In genomic region chr5:69295088-69295754, GRCh38 we compare ENCODE assay signal across 14 cellular contexts. TPM values are rescaled to one million over a fixed set of nuclear protein-coding genes. Genes with fewer than 3 reads are reported as not detected.
DNase-seq lines count a peak whose midpoint lies in the region; ATAC-seq, FAIRE-seq and TF ChIP-seq lines count a peak whose summit lies in the region.
"Had no signal": no experiment of that assay in that cellular context is flagged by ENCODE, and none has a peak within 500 bp of the region (broad histone marks: within the 10 kb centered on the region; RNA-seq: fewer than 3 reads in every experiment).

No MANE protein-coding gene starts in this region.

- BruUV-seq in K562 (replicated peaks; lab: Mats Ljungman, UMichigan), result no TSS peak

- H3K27ac ChIP-seq in K562 (ENCODE audit: extremely low read depth, low read depth, low read length), result no peak overlapping the region
- H3K27ac ChIP-seq: dorsolateral prefrontal cortex, sigmoid colon, upper lobe of left lung had no signal

- H3K9ac ChIP-seq in K562 (ENCODE audit: insufficient read depth in 1 of 2, low read depth in 2 of 2, low read length in 2 of 2), result no peak overlapping the region

- peak; percentile 34 for DNase-seq in AG04449 (ENCODE audit: low read depth, low spot score)
- DNase-seq in HCEC 1CT, result peak; percentile 32
- peak in 1 of 4 experiments; percentile 12 for DNase-seq in K562 (ENCODE audit: extremely low read depth in 1 of 4, low spot score in 3 of 4)
- peak; percentile 27 for DNase-seq in hepatic stellate cell (ENCODE audit: low spot score)
- DNase-seq in NCI-H187 (lab: John Stamatoyannopoulos, UW), result no peak
- DNase-seq in SHP77 treated with DMSO at 0.1 percent for 48 hours (lab: John Stamatoyannopoulos, UW), result no peak
- no peak for DNase-seq in stimulated activated naive B cell treated with anti-CD40 and anti-IgM and Interleukin-4, amounts not matched to agents 10 μg/mL and 1 μg/mL and 100 μg/mL, for 72 hours
- DNase-seq in stimulated activated CD8-positive, alpha-beta memory T cell treated with anti-CD3 and anti-CD28 coated beads, Interleukin-4, amount 100 ng/mL, for 48 hours, result no peak
- DNase-seq: activated effector memory CD4-positive, alpha-beta T cell treated with anti-CD3 and anti-CD28 coated beads, Interleukin-2, amount 50 U/mL, for 16 hours; dorsolateral prefrontal cortex; hippocampal formation; OCI-M1; sigmoid colon; upper lobe of left lung had no signal

- CTCF ChIA-PET in AG04449 (lab: Yijun Ruan, JAX), result interaction anchor here (1.1 kb wide), 1 partner anchor 40 kb away, joined by 3 read pairs; no protein-coding TSS in a partner anchor
- CTCF ChIA-PET in K562 (lab: Yijun Ruan, JAX; ENCODE audit: low intra/inter-chr PET ratio), result no interaction called here

- 25% methylated on average over 10 of the region's 10 CpGs for WGBS in K562 (ENCODE audit: insufficient coverage, low coverage, missing lambda C conversion rate)

- no peaks in the 10 kb centered on the region for H3K27me3 ChIP-seq in K562 (ENCODE audit: control insufficient read depth in 2 of 2, insufficient read depth in 2 of 2, low read length in 2 of 2)
- H3K27me3 ChIP-seq: dorsolateral prefrontal cortex, sigmoid colon, upper lobe of left lung had no signal

- TF ChIP-seq RAD21 in K562 (CRISPR knock-in tag; conservative IDR thresholded peaks at IDR 0.05 in 1 of 2, IDR thresholded peaks at IDR 0.05 in 1 of 2), result no peak

- intact Hi-C loops in K562 (cut with micrococcal nuclease), result no loop called here

- H3K9me3 ChIP-seq in K562 (replicated peaks; ENCODE audit: control insufficient read depth, insufficient read depth, low read depth, low read length), result no peaks in the 10 kb centered on the region
- H3K9me3 ChIP-seq: sigmoid colon, upper lobe of left lung had no signal

- H3K27ac Mint-ChIP-seq in stimulated activated naive B cell treated with anti-CD40 and anti-IgM and Interleukin-4, amounts not matched to agents 10 μg/mL and 1 μg/mL and 100 μg/mL, for 72 hours, result no peak overlapping the region

- no peaks in the 10 kb centered on the region for H4K20me1 ChIP-seq in K562 (replicated peaks; ENCODE audit: control insufficient read depth, insufficient read depth, low read length)

- peak; percentile 62 for FAIRE-seq in K562 (lab: Jason Lieb, UNC)

- no peak overlapping the region for H3K4me3 Mint-ChIP-seq in stimulated activated naive B cell treated with anti-CD40 and anti-IgM and Interleukin-4, amounts not matched to agents 10 μg/mL and 1 μg/mL and 100 μg/mL, for 72 hours

- no peaks in the 10 kb centered on the region for H3K79me2 ChIP-seq in K562 (ENCODE audit: control insufficient read depth, insufficient read depth, low read length)

- peaks cover 17 to 34% of the 10 kb centered on the region in 2 donors for H3K36me3 Mint-ChIP-seq in stimulated activated naive B cell treated with anti-CD40 and anti-IgM and Interleukin-4, amounts not matched to agents 10 μg/mL and 1 μg/mL and 100 μg/mL, for 72 hours

- H3K9me1 ChIP-seq in K562 (ENCODE audit: control insufficient read depth, insufficient read depth, low read length), result no peaks in the 10 kb centered on the region

- peak overlapping the region; percentile 68 for H2AFZ ChIP-seq in K562 (ENCODE audit: low read depth, low read length)

- H3K36me3 ChIP-seq in K562 (ENCODE audit: control insufficient read depth, insufficient read depth, low read length), result peaks cover 6% of the 10 kb centered on the region; the same call in 2 of the 3 replicates

- ATAC-seq in K562, result peak; percentile 61
- ATAC-seq in stimulated activated naive B cell treated with anti-CD40 and anti-IgM and Interleukin-4, amounts not matched to agents 10 μg/mL and 1 μg/mL and 100 μg/mL, for 72 hours (replicated peaks), result no peak

- H3K4me2 ChIP-seq in K562 (ENCODE audit: insufficient read depth, low read length), result peak overlapping the region; percentile 36; the same call in 1 of the 2 replicates

- POLR2A ChIA-PET in AG04449 (lab: Yijun Ruan, JAX) (no interaction called here), K562 (lab: Yijun Ruan, JAX) (interaction anchor here (1.4 kb wide), 1 partner anchor 10 kb away, joined by 10 read pairs; no protein-coding TSS in a partner anchor)

- H3K9me3 Mint-ChIP-seq in stimulated activated naive B cell treated with anti-CD40 and anti-IgM and Interleukin-4, amounts not matched to agents 10 μg/mL and 1 μg/mL and 100 μg/mL, for 72 hours, result peaks cover 0 to 2% of the 10 kb centered on the region in 2 donors

- no peaks in the 10 kb centered on the region for H3K27me3 Mint-ChIP-seq in stimulated activated naive B cell treated with anti-CD40 and anti-IgM and Interleukin-4, amounts not matched to agents 10 μg/mL and 1 μg/mL and 100 μg/mL, for 72 hours

- no peak for TF ChIP-seq EP300 in K562 (IDR thresholded peaks at IDR 0.05; ENCODE audit: low read length)

- in situ Hi-C loops in K562 (cut with MboI), result no loop called here

- no peak for TF ChIP-seq POLR2A in K562 (conservative IDR thresholded peaks at IDR 0.05)

- TF ChIP-seq CTCF in AG04449 (IDR thresholded peaks at IDR 0.05; ENCODE audit: insufficient read depth, low read length, missing control alignments) (no peak), K562 (IDR thresholded peaks at IDR 0.05 in 2 of 3, conservative IDR thresholded peaks at IDR 0.05 in 1 of 3; ENCODE audit: insufficient read depth in 2 of 3, low read depth in 1 of 3, low read length in 3 of 3) (no peak)

- H3K4me3 ChIP-seq in AG04449 (ENCODE audit: low read depth, low read length), result no peak overlapping the region
- H3K4me3 ChIP-seq in K562, result no peak overlapping the region
- H3K4me3 ChIP-seq: dorsolateral prefrontal cortex, sigmoid colon, upper lobe of left lung had no signal

- no peaks in the 10 kb centered on the region for H3K4me1 Mint-ChIP-seq in stimulated activated naive B cell treated with anti-CD40 and anti-IgM and Interleukin-4, amounts not matched to agents 10 μg/mL and 1 μg/mL and 100 μg/mL, for 72 hours

- H3K4me1 ChIP-seq in K562 (replicated peaks in 1 of 2; ENCODE audit: control insufficient read depth in 2 of 2, insufficient read depth in 2 of 2, low read length in 2 of 2), result peaks cover 5 to 7% of the 10 kb centered on the region in 2 experiments; a peak in 2 of 5 replicates
- H3K4me1 ChIP-seq: sigmoid colon, upper lobe of left lung had no signal

TF ChIP-seq in K562, 482 proteins besides CTCF, POLR2A, EP300 and RAD21 (continues in another document):
- no peak for TF ChIP-seq CEBPB (tag; IDR thresholded peaks at IDR 0.05)
- no peak for TF ChIP-seq HNRNPH1 (optimal IDR thresholded peaks at IDR 0.05; ENCODE audit: low read depth, low read length)
- TF ChIP-seq BCOR (IDR thresholded peaks at IDR 0.05), result no peak
- TF ChIP-seq HMBOX1 (IDR thresholded peaks at IDR 0.05), result peak; percentile 33; the same call in 1 of the 2 replicates
- TF ChIP-seq PPARD (CRISPR knock-in tag; IDR thresholded peaks at IDR 0.05), result no peak
- TF ChIP-seq PHB (CRISPR knock-in tag; IDR thresholded peaks at IDR 0.05), result no peak
- TF ChIP-seq ZNF184 (CRISPR knock-in tag; IDR thresholded peaks at IDR 0.05), result no peak
- no peak for TF ChIP-seq TEAD1 (CRISPR knock-in tag; IDR thresholded peaks at IDR 0.05)
- no peak for TF ChIP-seq ZHX1 (conservative IDR thresholded peaks at IDR 0.05; ENCODE audit: low read length)
- TF ChIP-seq SMARCA4 (IDR thresholded peaks at IDR 0.05), result 0 out of 2 replicates have a peak, but pooled peaks have one; percentile 10

RNA-seq across cellular contexts. Expression of gene CCDC125, which starts 37.4 kb away (rescaled TPM):
- total RNA-seq in K562 (2011; cell fraction: chromatin; rRNA removed; ENCODE audit: low replicate concordance), result 15.2 and 32.9 TPM in 2 replicates
- total RNA-seq in K562 (2011; cell fraction: nucleolus; rRNA removed), result 7.9 and 8.3 TPM in 2 replicates
- total RNA-seq in K562 (2011; cell fraction: nucleoplasm; rRNA removed), result 13.6 and 23.6 TPM in 2 replicates
- total RNA-seq in K562 (2014; rRNA removed) (3.1 and 4.7 TPM in 2 replicates), K562 (2014; rRNA removed; fragmentation: Illumina TruSeq; extraction: Trizol) (11.8 and 13.8 TPM in 2 replicates), K562 (2015; rRNA removed; fragmentation: Illumina TruSeq; extraction: Trizol) (8.6 and 9.8 TPM in 2 replicates), K562 (2021) (7.0 and 7.8 TPM in 2 replicates)
- polyA plus RNA-seq in K562 (2011; rRNA removed) (7.0 and 9.2 TPM in 2 replicates), K562 (2014; fragmentation: Illumina TruSeq; extraction: Trizol) (7.8 and 9.3 TPM in 2 replicates), K562 (2014; fragmentation: Nextera tagmentation; extraction: Ambion mirVana) (1 to 10 TPM; 6.6 to 6.9 TPM), K562 (2014; rRNA removed) (5.9 and 6.3 TPM in 2 replicates)
- polyA plus RNA-seq in K562 (2011; cell fraction: cytosol; rRNA removed), result 1.6 and 2.6 TPM in 2 replicates
- polyA plus RNA-seq in K562 (2011; cell fraction: nucleus; rRNA removed), result 4.3 and 6.1 TPM in 2 replicates
- polyA plus RNA-seq in K562 (2012), result 6.6 and 8.3 TPM in 2 replicates
- 13.6 and 16.0 TPM in 2 replicates for polyA minus RNA-seq in K562 (2011; rRNA and poly(A)+ RNA removed)
- 4.2 and 6.6 TPM in 2 replicates for polyA minus RNA-seq in K562 (2011; cell fraction: cytosol; rRNA and poly(A)+ RNA removed)
- polyA minus RNA-seq in K562 (2011; cell fraction: nucleus; rRNA and poly(A)+ RNA removed), result 3.1 and 6.0 TPM in 2 replicates

Comparison
In these comparisons a context has a peak if more than half of its experiments do, and no peak if none do; other contexts are left out.
1. DNase-seq: peak in AG04449 (single experiment), HCEC 1CT (single experiment) and hepatic stellate cell (single experiment); none in NCI-H187 (0 of 2), SHP77 treated with DMSO at 0.1 percent for 48 hours (single experiment), stimulated activated naive B cell treated with anti-CD40 and anti-IgM and Interleukin-4, amounts not matched to agents 10 μg/mL and 1 μg/mL and 100 μg/mL, for 72 hours (single experiment) and stimulated activated CD8-positive, alpha-beta memory T cell treated with anti-CD3 and anti-CD28 coated beads, Interleukin-4, amount 100 ng/mL, for 48 hours (single experiment).